ENCODE assay signal across 7 cellular contexts in genomic region chr6:30626484-30627366, GRCh38. TPM values are rescaled to one million over a fixed set of nuclear protein-coding genes. Genes with fewer than 3 reads are reported as not detected.
DNase-seq lines count a peak whose midpoint lies in the region; ATAC-seq, FAIRE-seq and TF ChIP-seq lines count a peak whose summit lies in the region.

Gene ATAT1 (plus strand): TSS chr6:30626874.

- no peak for FAIRE-seq in keratinocyte (lab: Jason Lieb, UNC)

- ATAC-seq in GM18502 (IDR thresholded peaks at IDR 0.05; ENCODE audit: poor library complexity, unreplicated experiment) (peak; percentile 91), HG02981 (IDR thresholded peaks at IDR 0.05; ENCODE audit: unreplicated experiment) (peak; percentile 81)

- no peaks in the 10 kb centered on the region for H4K20me1 ChIP-seq in keratinocyte (ENCODE audit: control insufficient read depth, extremely low read depth, insufficient read depth, low read length)

- DNase-seq in NCI-H226 = peak; percentile 77
- peak; percentile 72 for DNase-seq in activated CD4-positive, CD25-positive, alpha-beta regulatory T cell treated with anti-CD3 and anti-CD28 coated beads, Interleukin-2, amount 50 U/mL, for 16 hours (ENCODE audit: low read depth, low spot score)
- peak; percentile 84 for DNase-seq in central memory CD4-positive, alpha-beta T cell
- no peak for DNase-seq in keratinocyte (ENCODE audit: low read depth, low spot score)
- peak; percentile 66 to 78 (median 77) for DNase-seq in stimulated activated CD4-positive, alpha-beta T cell treated with anti-CD3 and anti-CD28 coated beads, Interleukin-12 subunit alpha, Interleukin-12 subunit beta, amount 100 ng/mL, for 48 hours (ENCODE audit: low read depth in 2 of 3, low spot score in 1 of 3)

- H3K4me1 ChIP-seq in keratinocyte (ENCODE audit: control insufficient read depth, extremely low read depth, insufficient read depth, low read length) = peaks cover 12% of the 10 kb centered on the region

- dilution Hi-C loops in keratinocyte (cut with MboI; ENCODE audit: extremely low pct_ligation_motif_present, low sequenced_read_pairs) = no loop called here

- H3K4me2 ChIP-seq in keratinocyte (ENCODE audit: control insufficient read depth, extremely low read depth, insufficient read depth, low read depth, low read length) = peak within 1 kb of the TSS; percentile 100

- peak within 1 kb of the TSS; percentile 86 for H3K27ac ChIP-seq in keratinocyte (ENCODE audit: control insufficient read depth, insufficient read depth, low read length)

- H3K9me1 ChIP-seq in keratinocyte (ENCODE audit: control insufficient read depth, extremely low read depth, insufficient read depth, low read length) = peaks cover 4% of the 10 kb centered on the region

- peak within 1 kb of the TSS; percentile 91 for H3K9ac ChIP-seq in keratinocyte (ENCODE audit: control insufficient read depth, extremely low read depth, insufficient read depth, low read length)

- H2AFZ ChIP-seq in keratinocyte (ENCODE audit: control insufficient read depth, low read length) = peak within 1 kb of the TSS; percentile 88

- no peaks in the 10 kb centered on the region for H3K9me3 ChIP-seq in keratinocyte (ENCODE audit: control insufficient read depth, low read depth, low read length)

- peak; percentile 41 to 49 (median 46) for TF ChIP-seq CTCF in keratinocyte (optimal IDR thresholded peaks at IDR 0.05 in 1 of 3, IDR thresholded peaks at IDR 0.05 in 1 of 3, conservative IDR thresholded peaks at IDR 0.05 in 1 of 3; ENCODE audit: extremely low read depth in 1 of 3, insufficient read depth in 2 of 3, low read length in 3 of 3)

- no peaks in the 10 kb centered on the region for H3K79me2 ChIP-seq in keratinocyte (ENCODE audit: control insufficient read depth, insufficient read depth, low read length)

- no peaks in the 10 kb centered on the region for H3K27me3 ChIP-seq in keratinocyte (ENCODE audit: control insufficient read depth, extremely low read depth, insufficient read depth, low read length)

- H3K36me3 ChIP-seq in keratinocyte (ENCODE audit: control insufficient read depth in 2 of 2, extremely low read depth in 1 of 2, insufficient read depth in 2 of 2, low read length in 2 of 2) = peaks cover 17 to 21% of the 10 kb centered on the region in 2 experiments

- H3K4me3 ChIP-seq in keratinocyte (ENCODE audit: control insufficient read depth in 2 of 3, extremely low read depth in 1 of 3, insufficient read depth in 2 of 3, low read depth in 1 of 3, low read length in 3 of 3) = peak within 1 kb of the TSS; percentile 56 to 93 (median 92)

RNA-seq across cellular contexts. Expression of gene ATAT1, which starts in this region (rescaled TPM):
- polyA plus RNA-seq in keratinocyte = 3.8 to 6.0 TPM (median 5.4 TPM) in 3 replicates
- 5.3 TPM for polyA plus RNA-seq in keratinocyte (2011; ENCODE audit: low read depth)
- polyA plus RNA-seq in keratinocyte (2011; cell fraction: cytosol; rRNA removed) = 2.9 and 3.8 TPM in 2 replicates
- 28.7 TPM in 2 replicates for polyA plus RNA-seq in keratinocyte (2011; cell fraction: nucleus; rRNA removed)
- polyA plus RNA-seq in keratinocyte (2012; ENCODE audit: low replicate concordance) = 4.8 and 5.3 TPM in 2 replicates
- polyA minus RNA-seq in keratinocyte = 1.4 to 5.8 TPM (median 5.5 TPM) in 3 replicates
- 1.3 TPM for polyA minus RNA-seq in keratinocyte (2011; cell fraction: cytosol; rRNA and poly(A)+ RNA removed)
- polyA minus RNA-seq in keratinocyte (2011; cell fraction: nucleus; rRNA and poly(A)+ RNA removed) = 3.7 and 5.4 TPM in 2 replicates
